ENCODE assay signal across 8 cellular contexts in genomic region chr19:20038358-20039202, GRCh38. TPM values are rescaled to one million over a fixed set of nuclear protein-coding genes. Genes with fewer than 3 reads are reported as not detected.
A peak's percentile ranks its signal among the peaks of the same experiment; 100 is the strongest.
DNase-seq lines count a peak whose midpoint lies in the region; ATAC-seq, FAIRE-seq and TF ChIP-seq lines count a peak whose summit lies in the region.

No MANE protein-coding gene starts in this region.

- H4K91ac ChIP-seq in H9 (ENCODE audit: insufficient read length, low read depth, low read length), result no peak overlapping the region

- no peaks in the 10 kb centered on the region for H3K79me1 ChIP-seq in H9 (ENCODE audit: insufficient read depth, low read depth, low read length, poor library complexity, severe bottlenecking)

- H4K5ac ChIP-seq in H9 (ENCODE audit: insufficient read length, low read depth, low read length), result no peak overlapping the region

- H3K9ac ChIP-seq in H9 (ENCODE audit: extremely low read depth, insufficient read length, low read length) (peak overlapping the region; percentile 93), SU-DHL-6 (ENCODE audit: low read length) (peak overlapping the region; percentile 76)

- no peak overlapping the region for H2BK12ac ChIP-seq in H9 (ENCODE audit: insufficient read length, low read depth, low read length)

- WGBS in H9 (ENCODE audit: extremely low coverage, insufficient read length, low lambda C conversion rate), result no CpG with 5 or more reads among the region's 26 CpGs
- WGBS in pancreas, 2 donors, result 0 to 1% methylated on average over 26 of the region's 26 CpGs

- H3K27me3 ChIP-seq in H9 (ENCODE audit: insufficient read depth, low read length) (no peaks in the 10 kb centered on the region), SU-DHL-6 (ENCODE audit: low read length) (no peaks in the 10 kb centered on the region), pancreas (no peaks in the 10 kb centered on the region)

- H3K14ac ChIP-seq in H9 (ENCODE audit: insufficient read depth, low read length), result peak overlapping the region; percentile 87; the same call in 1 of the 2 replicates

- H3K9me2 ChIP-seq in SU-DHL-6 (replicated peaks; ENCODE audit: insufficient read depth, low read length), result no peaks in the 10 kb centered on the region

- no peak for FAIRE-seq in pancreas (lab: Jason Lieb, UNC)

- H3K23me2 ChIP-seq in H9 (ENCODE audit: insufficient read length, low read depth, low read length, poor library complexity, severe bottlenecking), result peaks cover 3% of the 10 kb centered on the region

- peak overlapping the region; percentile 85 for H3K27ac ChIP-seq in H9 (ENCODE audit: insufficient read length, low read depth, low read length)
- H3K27ac ChIP-seq in SU-DHL-6 (ENCODE audit: low read depth, low read length), result peak overlapping the region; percentile 52
- H3K27ac ChIP-seq in pancreas, result peak overlapping the region in 3 of 4 donors; percentile 44 to 61 (median 46)

- peaks cover 0 to 10% of the 10 kb centered on the region in 2 experiments; a peak in 3 of 5 replicates for H3K9me3 Mint-ChIP-seq in H9

- H3K4me2 ChIP-seq in H9 (ENCODE audit: insufficient read depth, insufficient read length, low read length) (peak overlapping the region; percentile 71), SU-DHL-6 (ENCODE audit: low read depth, low read length, poor library complexity, severe bottlenecking) (peak overlapping the region; percentile 84)

- H2BK120ac ChIP-seq in H9 (ENCODE audit: low read depth, low read length, poor library complexity, severe bottlenecking), result no peak overlapping the region

- H2AFZ ChIP-seq in H9 (ENCODE audit: low read length), result no peak overlapping the region
- H2AFZ ChIP-seq in SU-DHL-6 (ENCODE audit: low read depth, low read length, severe bottlenecking), result peak overlapping the region; percentile 92

- H3K27ac Mint-ChIP-seq in H9, result peak overlapping the region; percentile 91 to 94 (median 94)

- no peak overlapping the region for H2BK15ac ChIP-seq in H9 (ENCODE audit: low read depth, low read length)

- H2BK5ac ChIP-seq in H9 (ENCODE audit: insufficient read length, low read length), result no peak overlapping the region

- H3K18ac ChIP-seq in H9 (ENCODE audit: insufficient read length, low read depth, low read length), result peak overlapping the region; percentile 11

- no peak overlapping the region for H2BK20ac ChIP-seq in H9 (ENCODE audit: low read depth, low read length, poor library complexity, severe bottlenecking)

- H3T11ph ChIP-seq in H9 (ENCODE audit: low read length), result no peak overlapping the region

- H3K36me3 ChIP-seq in SU-DHL-6 (ENCODE audit: low read length) (no peaks in the 10 kb centered on the region), pancreas (no peaks in the 10 kb centered on the region)

- H4K20me1 ChIP-seq in H9 (ENCODE audit: control insufficient read depth, insufficient read depth, insufficient read length) (no peaks in the 10 kb centered on the region), SU-DHL-6 (ENCODE audit: low read depth, low read length) (no peaks in the 10 kb centered on the region)

- no peak overlapping the region for H3K56ac ChIP-seq in H9 (ENCODE audit: insufficient read length, low read depth, low read length)

- peak overlapping the region; percentile 91 to 95 for H3K4me3 Mint-ChIP-seq in H9

- H3K4me3 ChIP-seq in SU-DHL-6 (ENCODE audit: insufficient read depth, low read length, poor library complexity, severe bottlenecking), result peak overlapping the region; percentile 97
- H3K4me3 ChIP-seq in fibroblast of the aortic adventitia (ENCODE audit: low read depth, low read length), result peak overlapping the region; percentile 96
- peak overlapping the region; percentile 36 to 96 (median 68) for H3K4me3 ChIP-seq in pancreas

- no peaks in the 10 kb centered on the region for H3K27me3 Mint-ChIP-seq in H9 (ENCODE audit: low read depth)

- ATAC-seq in pancreas (peak in 1 of 4 donors; percentile 33), HG02642 (IDR thresholded peaks at IDR 0.05; ENCODE audit: poor library complexity, unreplicated experiment) (no peak), HG03457 (IDR thresholded peaks at IDR 0.05; ENCODE audit: unreplicated experiment) (no peak)

- no peak for DNase-seq in H9
- peak; percentile 9 for DNase-seq in fibroblast of the aortic adventitia (ENCODE audit: low read depth)
- no peak for DNase-seq in pancreas
- DNase-seq in DMS 273 treated with DMSO at 0.1 percent for 48 hours (lab: John Stamatoyannopoulos, UW), result no peak
- no peak for DNase-seq in A172 (ENCODE audit: low spot score)

- intact Hi-C loops in pancreas (cut with DNase I), result no loop called here

- peaks cover 4% of the 10 kb centered on the region; the same call in 1 of the 2 replicates for H3K4me1 ChIP-seq in H9 (ENCODE audit: insufficient read depth, low read length)
- peaks cover 0 to 6% (median 0%) of the 10 kb centered on the region in 3 donors for H3K4me1 ChIP-seq in pancreas

- H3K9me3 ChIP-seq in H9 (ENCODE audit: control insufficient read depth, low read depth, low read length), result no peaks in the 10 kb centered on the region
- peaks cover 7% of the 10 kb centered on the region; the same call in 1 of the 2 replicates for H3K9me3 ChIP-seq in SU-DHL-6 (ENCODE audit: insufficient read depth, low read length)
- no peaks in the 10 kb centered on the region for H3K9me3 ChIP-seq in pancreas

- H2AK5ac ChIP-seq in H9 (ENCODE audit: insufficient read length, low read length), result no peak overlapping the region

- no peak overlapping the region for H3K23ac ChIP-seq in H9 (ENCODE audit: insufficient read length, low read depth, low read length)

- peaks cover 5% of the 10 kb centered on the region; the same call in 1 of the 2 replicates for H3K79me2 ChIP-seq in H9 (ENCODE audit: insufficient read depth, low read length)
- peaks cover 39% of the 10 kb centered on the region for H3K79me2 ChIP-seq in SU-DHL-6 (ENCODE audit: insufficient read depth, low read length)

- H3K36me3 Mint-ChIP-seq in H9 (ENCODE audit: insufficient read depth in 1 of 3, low read depth in 3 of 3), result peaks cover 6 to 22% (median 16%) of the 10 kb centered on the region in 3 experiments

- H3F3A ChIP-seq in SU-DHL-6 (ENCODE audit: insufficient read depth), result no peaks in the 10 kb centered on the region

- TF ChIP-seq CTCF in H9 (conservative IDR thresholded peaks at IDR 0.05), result no peak
- TF ChIP-seq CTCF in SU-DHL-6 (IDR thresholded peaks at IDR 0.05; ENCODE audit: insufficient read depth, low read length, poor library complexity, severe bottlenecking), result no peak
- no peak for TF ChIP-seq CTCF in fibroblast of the aortic adventitia (IDR thresholded peaks at IDR 0.05; ENCODE audit: insufficient read depth, low read length)
- no peak for TF ChIP-seq CTCF in pancreas (IDR thresholded peaks at IDR 0.05)

- H3K4me1 Mint-ChIP-seq in H9, result peaks cover 15 to 17% of the 10 kb centered on the region in 2 experiments

- H3K4ac ChIP-seq in H9 (ENCODE audit: low read depth, low read length), result no peak overlapping the region

- no peak overlapping the region for H4K8ac ChIP-seq in H9 (replicated peaks; ENCODE audit: insufficient read length, low read depth, low read length)

RNA-seq across cellular contexts. Expression of gene ZNF682, which starts 0.7 kb away (rescaled TPM):
- total RNA-seq in H9 (2021) (23.0 and 24.9 TPM in 2 replicates), fibroblast of the aortic adventitia (ENCODE audit: low replicate concordance) (2.8 and 3.8 TPM in 2 replicates), pancreas (1 to 10 TPM; 1.3 to 3.2 (median 2.8) TPM)
- 1 to 10 TPM; 6.3 to 7.3 TPM for polyA plus RNA-seq in pancreas
- 1.1 and 3.0 TPM in 2 replicates for total RNA-seq in A172 (2014; rRNA removed; shearing (Covaris generic))

RNA-seq across cellular contexts. Expression of gene ZNF90, which starts 39.2 kb away (rescaled TPM):
- total RNA-seq in H9 (2021) (80.1 and 88.7 TPM in 2 replicates), fibroblast of the aortic adventitia (ENCODE audit: low replicate concordance) (1.2 and 1.4 TPM in 2 replicates), pancreas (1 to 10 TPM; 1.1 to 4.1 (median 2.7) TPM)
- polyA plus RNA-seq in pancreas, result 1 to 10 TPM; 2.5 to 3.4 TPM
- total RNA-seq in A172 (2014; rRNA removed; shearing (Covaris generic)), result 0.31 and 0.72 TPM in 2 replicates

Comparison
In these comparisons a context has a peak if more than half of its experiments do, and no peak if none do; other contexts are left out.
1. RNA of gene ZNF90, which starts 39.2 kb away (total RNA-seq): 80.1 to 88.7 TPM in H9; 1.1 to 4.1 TPM in pancreas, 1.2 to 1.4 TPM in fibroblast of the aortic adventitia and 0.31 to 0.72 TPM in A172; every median in the first group is over 10 times any median in the second.
2. Peak in every context shown above with its lines, with median percentiles within 50 percentile points of each other: H3K27ac ChIP-seq and H3K4me3 ChIP-seq.